In the genomic region with DNA sequence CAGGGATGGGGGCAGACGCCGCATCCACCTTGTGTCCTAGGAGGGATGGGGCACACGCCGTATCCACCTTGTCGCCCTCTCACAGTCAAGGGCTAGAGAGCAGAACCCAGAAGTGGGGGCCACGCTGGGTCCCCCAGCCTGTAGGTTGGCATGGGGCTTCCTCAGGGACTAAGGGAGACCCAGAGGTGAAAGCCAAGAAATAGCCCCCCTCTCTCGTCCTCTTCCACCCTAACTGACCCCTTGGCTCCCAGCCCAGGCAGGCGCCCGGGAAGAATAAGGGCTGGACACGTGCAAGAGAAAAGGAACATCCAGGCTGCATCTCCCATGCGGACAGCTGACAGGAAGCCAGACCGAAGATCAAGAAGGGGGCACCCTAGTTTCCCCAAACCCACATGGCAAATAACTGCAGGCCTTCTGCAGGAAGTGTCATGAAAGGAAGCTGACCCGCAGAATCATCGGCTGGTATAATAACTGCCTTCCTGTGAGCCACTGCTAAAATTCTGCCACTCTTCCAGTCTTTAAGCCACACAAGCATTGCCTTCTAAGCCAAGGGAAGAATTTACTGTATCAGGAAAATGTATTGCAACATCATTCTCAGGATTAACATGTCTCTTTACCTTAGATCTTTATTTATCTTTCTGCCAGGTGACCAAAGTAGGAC, we compare ENCODE assay signal across 11 cellular contexts. TPM values are rescaled to one million over a fixed set of nuclear protein-coding genes. Genes with fewer than 3 reads are reported as not detected.
DNase-seq lines count a peak whose midpoint lies in the region; ATAC-seq, FAIRE-seq and TF ChIP-seq lines count a peak whose summit lies in the region.
"Had no signal": no experiment of that assay in that cellular context is flagged by ENCODE, and none has a peak within 500 bp of the region (broad histone marks: within the 10 kb centered on the region; RNA-seq: fewer than 3 reads in every experiment).

No MANE protein-coding gene starts in this region.

- H3K27me3 Mint-ChIP-seq in GM23338 (ENCODE audit: insufficient read depth, low read depth, poor library complexity) = no peaks in the 10 kb centered on the region

- peak overlapping the region; percentile 3 to 76; a peak in 3 of 4 replicates for H3K9ac ChIP-seq in K562 (ENCODE audit: insufficient read depth in 1 of 2, low read depth in 2 of 2, low read length in 2 of 2)

- TF ChIP-seq EP300 in K562 (IDR thresholded peaks at IDR 0.05; ENCODE audit: low read length) = no peak

- POLR2A ChIA-PET in K562 (lab: Yijun Ruan, JAX) = interaction anchor here (1.3 to 2.0 kb wide), 3 partner anchors 10 to 74 kb away, joined by 3 to 5 read pairs (median 5); no protein-coding TSS in a partner anchor

- intact Hi-C loops in K562 (cut with micrococcal nuclease) (no loop called here), prostate gland (cut with DNase I) (no loop called here)

- DNase-seq in GM23338 (ENCODE audit: low spot score) (no peak), NB4 (ENCODE audit: low read depth) (peak; percentile 94), K562 (ENCODE audit: extremely low read depth in 1 of 4, low spot score in 3 of 4) (peak in 1 of 4 experiments; percentile 7), prostate gland (ENCODE audit: low spot score) (peak; percentile 23), GM19240 (ENCODE audit: insufficient read length, low spot score) (no peak), AG08395 (ENCODE audit: low spot score) (no peak), NCI-H1694 treated with DMSO at 0.1 percent for 48 hours (lab: John Stamatoyannopoulos, UW) (no peak)
- DNase-seq: GOT3; NCI-H446 treated with DMSO at 0.1 percent for 48 hours; stimulated activated CD4-positive, alpha-beta T cell treated with anti-CD3 and anti-CD28 coated beads, Interleukin-4, amount 100 ng/mL, for 1 hour had no signal

- H3K27me3 ChIP-seq in GM23338 (ENCODE audit: insufficient read depth) = no peaks in the 10 kb centered on the region
- H3K27me3 ChIP-seq in K562 (ENCODE audit: control insufficient read depth in 2 of 2, insufficient read depth in 2 of 2, low read length in 2 of 2) = no peaks in the 10 kb centered on the region
- no peaks in the 10 kb centered on the region for H3K27me3 ChIP-seq in prostate gland (replicated peaks; ENCODE audit: insufficient read depth)
- H3K27me3 ChIP-seq: breast epithelium had no signal

- H3K9me3 Mint-ChIP-seq in GM23338 = no peaks in the 10 kb centered on the region

- H3K36me3 ChIP-seq in GM23338 (ENCODE audit: insufficient read depth) = no peaks in the 10 kb centered on the region
- no peaks in the 10 kb centered on the region; the same call in 2 of the 3 replicates for H3K36me3 ChIP-seq in K562 (ENCODE audit: control insufficient read depth, insufficient read depth, low read length)
- H3K36me3 ChIP-seq in prostate gland = no peaks in the 10 kb centered on the region
- H3K36me3 ChIP-seq: breast epithelium had no signal

- TF ChIP-seq POLR2A in NB4 (IDR thresholded peaks at IDR 0.05; ENCODE audit: extremely low read depth, insufficient read length) (peak; percentile 29), K562 (conservative IDR thresholded peaks at IDR 0.05) (no peak), prostate gland (IDR thresholded peaks at IDR 0.05) (no peak)

- peaks cover 3% of the 10 kb centered on the region; the same call in 1 of the 2 replicates for H3K4me1 ChIP-seq in GM23338 (ENCODE audit: insufficient read depth)
- H3K4me1 ChIP-seq in K562 (replicated peaks in 1 of 2; ENCODE audit: control insufficient read depth in 2 of 2, insufficient read depth in 2 of 2, low read length in 2 of 2) = peaks cover 23 to 32% of the 10 kb centered on the region in 2 experiments
- H3K4me1 ChIP-seq in prostate gland (replicated peaks) = peaks cover 6% of the 10 kb centered on the region
- H3K4me1 ChIP-seq: breast epithelium had no signal

- H3K79me2 ChIP-seq in GM23338 (replicated peaks; ENCODE audit: insufficient read depth) = no peaks in the 10 kb centered on the region
- H3K79me2 ChIP-seq in K562 (ENCODE audit: control insufficient read depth, insufficient read depth, low read length) = no peaks in the 10 kb centered on the region

- no peak for TF ChIP-seq RAD21 in K562 (CRISPR knock-in tag; conservative IDR thresholded peaks at IDR 0.05 in 1 of 2, IDR thresholded peaks at IDR 0.05 in 1 of 2)

- H2AFZ ChIP-seq in GM23338 (peak overlapping the region; percentile 32; the same call in 1 of the 2 replicates), K562 (ENCODE audit: low read depth, low read length) (peak overlapping the region; percentile 73)

- no peaks in the 10 kb centered on the region for H3F3A ChIP-seq in GM23338 (replicated peaks; ENCODE audit: low read depth)

- H3K4me3 ChIP-seq in GM23338 (no peak overlapping the region), NB4 (ENCODE audit: low read depth, low read length) (peak overlapping the region; percentile 60), K562 (no peak overlapping the region), prostate gland (no peak overlapping the region)
- H3K4me3 ChIP-seq: breast epithelium had no signal

- ATAC-seq in GM23338 (no peak), K562 (no peak)

- H3K36me3 Mint-ChIP-seq in GM23338 (ENCODE audit: low read depth) = no peaks in the 10 kb centered on the region

- 76% methylated on average over 14 of the region's 14 CpGs for WGBS in K562 (ENCODE audit: insufficient coverage, low coverage, missing lambda C conversion rate)
- 52% methylated on average over 14 of the region's 14 CpGs for WGBS in prostate gland

- H3K9me2 ChIP-seq in GM23338 (ENCODE audit: insufficient read depth) = no peaks in the 10 kb centered on the region

- no TSS peak for BruUV-seq in K562 (replicated peaks; lab: Mats Ljungman, UMichigan)

- H3K9me3 ChIP-seq in K562 (replicated peaks; ENCODE audit: control insufficient read depth, insufficient read depth, low read depth, low read length) (no peaks in the 10 kb centered on the region), prostate gland (no peaks in the 10 kb centered on the region)
- H3K9me3 ChIP-seq: breast epithelium had no signal

- no peak for FAIRE-seq in K562 (lab: Jason Lieb, UNC)

- no peaks in the 10 kb centered on the region for H3K9me1 ChIP-seq in K562 (ENCODE audit: control insufficient read depth, insufficient read depth, low read length)

- H3K4me1 Mint-ChIP-seq in GM23338 = peaks cover 5% of the 10 kb centered on the region

- H3K27ac ChIP-seq in GM23338 (ENCODE audit: low read depth) (no peak overlapping the region), K562 (ENCODE audit: extremely low read depth, low read depth, low read length) (no peak overlapping the region), prostate gland (no peak overlapping the region)
- H3K27ac ChIP-seq: breast epithelium had no signal

- no peak overlapping the region for H3K4me3 Mint-ChIP-seq in GM23338

- no peak overlapping the region for H3K4me2 ChIP-seq in GM23338
- no peak overlapping the region for H3K4me2 ChIP-seq in K562 (ENCODE audit: insufficient read depth, low read length)

- H4K20me1 ChIP-seq in GM23338 (replicated peaks; ENCODE audit: insufficient read depth) (no peaks in the 10 kb centered on the region), K562 (replicated peaks; ENCODE audit: control insufficient read depth, insufficient read depth, low read length) (no peaks in the 10 kb centered on the region)

- TF ChIP-seq CTCF in GM23338 (conservative IDR thresholded peaks at IDR 0.05; ENCODE audit: low read depth in 2 of 2) (no peak), NB4 (IDR thresholded peaks at IDR 0.05; ENCODE audit: low read depth, low read length) (no peak), K562 (IDR thresholded peaks at IDR 0.05 in 2 of 3, conservative IDR thresholded peaks at IDR 0.05 in 1 of 3; ENCODE audit: insufficient read depth in 2 of 3, low read depth in 1 of 3, low read length in 3 of 3) (no peak), prostate gland (IDR thresholded peaks at IDR 0.05) (no peak)

- CTCF ChIA-PET in K562 (lab: Yijun Ruan, JAX; ENCODE audit: low intra/inter-chr PET ratio) = no interaction called here

- H3K27ac Mint-ChIP-seq in GM23338 = no peak overlapping the region

- in situ Hi-C loops in K562 (cut with MboI) = no loop called here

TF ChIP-seq in GM23338, 12 proteins besides CTCF, POLR2A, EP300 and RAD21 (continues in another document):
- TF ChIP-seq EZH2phosphoT487 (IDR thresholded peaks at IDR 0.05; ENCODE audit: unreplicated experiment) = no peak
- no peak for TF ChIP-seq NANOG (IDR thresholded peaks at IDR 0.05; ENCODE audit: borderline replicate concordance)

TF ChIP-seq in K562, 482 proteins besides CTCF, POLR2A, EP300 and RAD21 (continues in another document):
- TF ChIP-seq GATA2 (CRISPR knock-in tag; IDR thresholded peaks at IDR 0.05) = no peak
- no peak for TF ChIP-seq DIDO1 (tag; IDR thresholded peaks at IDR 0.05; ENCODE audit: low read depth)
- TF ChIP-seq MYBL2 (IDR thresholded peaks at IDR 0.05; ENCODE audit: low read depth) = no peak
- TF ChIP-seq MYBL2 (CRISPR knock-in tag; IDR thresholded peaks at IDR 0.05; ENCODE audit: borderline replicate concordance) = no peak
- TF ChIP-seq KLF16 (IDR thresholded peaks at IDR 0.05) = no peak
- no peak for TF ChIP-seq TRIM28 (IDR thresholded peaks at IDR 0.05)
- TF ChIP-seq KLF13 (tag; IDR thresholded peaks at IDR 0.05; ENCODE audit: borderline replicate concordance, low read depth) = no peak
- TF ChIP-seq PYGO2 (tag; IDR thresholded peaks at IDR 0.05) = no peak

RNA-seq across cellular contexts. Expression of gene TFRC, which starts 38.5 kb away (rescaled TPM):
- total RNA-seq in GM23338 (2014; rRNA removed; shearing (Covaris generic)) = 179 and 187 TPM in 2 replicates
- 29.3 and 35.5 TPM in 2 replicates for polyA plus RNA-seq in GM23338 (2016; fragmentation: Nextera tagmentation; extraction: Ambion mirVana)
- 1,487 and 3,369 TPM in 2 replicates for total RNA-seq in K562 (2011; cell fraction: chromatin; rRNA removed; ENCODE audit: low replicate concordance)
- 1,103 and 1,251 TPM in 2 replicates for total RNA-seq in K562 (2011; cell fraction: nucleolus; rRNA removed)
- 1,578 and 1,589 TPM in 2 replicates for total RNA-seq in K562 (2011; cell fraction: nucleoplasm; rRNA removed)
- total RNA-seq in K562 (2014; rRNA removed) = 303 and 478 TPM in 2 replicates
- 468 and 534 TPM in 2 replicates for total RNA-seq in K562 (2014; rRNA removed; fragmentation: Illumina TruSeq; extraction: Trizol)
- 310 and 332 TPM in 2 replicates for total RNA-seq in K562 (2015; rRNA removed; fragmentation: Illumina TruSeq; extraction: Trizol)
- total RNA-seq in K562 (2021) = 450 and 470 TPM in 2 replicates
- polyA plus RNA-seq in K562 (2011; rRNA removed) = 521 and 679 TPM in 2 replicates
- polyA plus RNA-seq in K562 (2011; cell fraction: cytosol; rRNA removed) = 104 and 238 TPM in 2 replicates
- 454 and 755 TPM in 2 replicates for polyA plus RNA-seq in K562 (2011; cell fraction: nucleus; rRNA removed)
- polyA plus RNA-seq in K562 (2012) = 166 and 406 TPM in 2 replicates
- 239 and 256 TPM in 2 replicates for polyA plus RNA-seq in K562 (2014; fragmentation: Illumina TruSeq; extraction: Trizol)
- 100 to 1,000 TPM; 149 to 308 TPM for polyA plus RNA-seq in K562 (2014; fragmentation: Nextera tagmentation; extraction: Ambion mirVana)
- polyA plus RNA-seq in K562 (2014; rRNA removed) = 241 and 268 TPM in 2 replicates
- 2,244 and 2,897 TPM in 2 replicates for polyA minus RNA-seq in K562 (2011; rRNA and poly(A)+ RNA removed)
- polyA minus RNA-seq in K562 (2011; cell fraction: cytosol; rRNA and poly(A)+ RNA removed) = 425 and 493 TPM in 2 replicates
- 581 and 964 TPM in 2 replicates for polyA minus RNA-seq in K562 (2011; cell fraction: nucleus; rRNA and poly(A)+ RNA removed)
- total RNA-seq in prostate gland = 10 to 100 TPM; 33.8 to 68.1 TPM

Comparison
In these comparisons a context has a peak if more than half of its experiments do, and no peak if none do; other contexts are left out.
1. DNase-seq: peak in NB4 (single experiment) and prostate gland (single experiment); none in GM23338 (single experiment), GM19240 (single experiment), AG08395 (single experiment) and NCI-H1694 treated with DMSO at 0.1 percent for 48 hours (single experiment).